18 cellular contexts compared by ENCODE assay signal in genomic region chr2:105376789-105377231, GRCh38. TPM values are rescaled to one million over a fixed set of nuclear protein-coding genes. Genes with fewer than 3 reads are reported as not detected.
DNase-seq lines count a peak whose midpoint lies in the region; ATAC-seq, FAIRE-seq and TF ChIP-seq lines count a peak whose summit lies in the region.
"Had no signal": no experiment of that assay in that cellular context is flagged by ENCODE, and none has a peak within 500 bp of the region (broad histone marks: within the 10 kb centered on the region; RNA-seq: fewer than 3 reads in every experiment).

No MANE protein-coding gene starts in this region.

- intact Hi-C loops in gastrocnemius medialis (cut with DNase I; ENCODE audit: low total_unique reads) = no loop called here

- no peak overlapping the region for H3K27ac Mint-ChIP-seq in astrocyte (ENCODE audit: unreplicated experiment)
- H3K27ac Mint-ChIP-seq: activated naive CD8-positive, alpha-beta T cell; dendritic cell treated with granulocyte-macrophage colony-stimulating factor and Interleukin-4, amounts not matched to agents 40 ng/mL and 50 ng/mL, for 4 days; naive thymus-derived CD4-positive, alpha-beta T cell had no signal

- H3K27me3 ChIP-seq in astrocyte (ENCODE audit: insufficient read depth, low read length) (no peaks in the 10 kb centered on the region), gastrocnemius medialis (no peaks in the 10 kb centered on the region)
- H3K27me3 ChIP-seq: sigmoid colon had no signal

- TF ChIP-seq CTCF in astrocyte (IDR thresholded peaks at IDR 0.05; ENCODE audit: insufficient read depth, low read depth, low read length) (no peak), foreskin fibroblast (IDR thresholded peaks at IDR 0.05; ENCODE audit: low read depth, low read length) (no peak), gastrocnemius medialis (IDR thresholded peaks at IDR 0.05 in 4 of 5, conservative IDR thresholded peaks at IDR 0.05 in 1 of 5) (no peak)

- peak overlapping the region; percentile 50 for H3K4me2 ChIP-seq in astrocyte (ENCODE audit: low read length)

- H3K27me3 Mint-ChIP-seq in astrocyte (ENCODE audit: low read depth, unreplicated experiment) = no peaks in the 10 kb centered on the region
- H3K27me3 Mint-ChIP-seq: activated naive CD8-positive, alpha-beta T cell had no signal

- in situ Hi-C loops in gastrocnemius medialis (cut with MboI; ENCODE audit: low sequenced_read_pairs in 4 of 4) (no loop called here), KBM-7 (cut with MboI; ENCODE audit: low pct_unique_long_range_greater_than_20kb, low sequenced_read_pairs) (no loop called here)

- H3K9me3 ChIP-seq in astrocyte (ENCODE audit: insufficient read depth, low read depth, low read length) (no peaks in the 10 kb centered on the region), gastrocnemius medialis (no peaks in the 10 kb centered on the region)
- H3K9me3 ChIP-seq: sigmoid colon had no signal

- H3K36me3 ChIP-seq in astrocyte (ENCODE audit: insufficient read depth, low read length) (peaks cover 71% of the 10 kb centered on the region), gastrocnemius medialis (no peaks in the 10 kb centered on the region)

- H3K4me1 ChIP-seq in astrocyte (ENCODE audit: insufficient read depth, low read length) (peaks cover 72% of the 10 kb centered on the region), gastrocnemius medialis (peaks cover 86 to 96% of the 10 kb centered on the region in 2 donors)

- H3K4me3 ChIP-seq in astrocyte (ENCODE audit: insufficient read depth, low read depth, low read length) (no peak overlapping the region), foreskin fibroblast (ENCODE audit: low read depth in 1 of 2, low read length in 2 of 2) (no peak overlapping the region), gastrocnemius medialis (no peak overlapping the region)
- H3K4me3 ChIP-seq: sigmoid colon had no signal

- H4K20me1 ChIP-seq in astrocyte (ENCODE audit: insufficient read depth, low read length) = peaks cover 99% of the 10 kb centered on the region

- peaks cover 91% of the 10 kb centered on the region for H3K79me2 ChIP-seq in astrocyte (ENCODE audit: insufficient read depth, low read length)

- H3K4me3 Mint-ChIP-seq in astrocyte (ENCODE audit: unreplicated experiment) = no peak overlapping the region
- H3K4me3 Mint-ChIP-seq: activated naive CD8-positive, alpha-beta T cell; dendritic cell treated with granulocyte-macrophage colony-stimulating factor and Interleukin-4, amounts not matched to agents 40 ng/mL and 50 ng/mL, for 4 days; naive thymus-derived CD4-positive, alpha-beta T cell had no signal

- FAIRE-seq in astrocyte (lab: Jason Lieb, UNC) = no peak
- FAIRE-seq: GM12892, HepG2 had no signal

- ATAC-seq in gastrocnemius medialis (no peak), HG03095 (IDR thresholded peaks at IDR 0.05; ENCODE audit: unreplicated experiment) (no peak)
- ATAC-seq: HepG2; naive thymus-derived CD4-positive, alpha-beta T cell had no signal

- peaks cover 61% of the 10 kb centered on the region for H3K36me3 Mint-ChIP-seq in astrocyte (ENCODE audit: low read depth, unreplicated experiment)
- H3K36me3 Mint-ChIP-seq: activated naive CD8-positive, alpha-beta T cell had no signal

- H3K27ac ChIP-seq in astrocyte (ENCODE audit: low read depth, low read length) = peak overlapping the region; percentile 66
- peak overlapping the region; percentile 57 to 79 (median 72) for H3K27ac ChIP-seq in gastrocnemius medialis

- DNase-seq in HS-27A (ENCODE audit: low read depth) (peak; percentile 72), astrocyte (ENCODE audit: low read depth) (peak; percentile 92), foreskin fibroblast (peak; percentile 57), gastrocnemius medialis (no peak), iPS-NIHi7 (ENCODE audit: extremely low spot score) (no peak), putamen (ENCODE audit: low spot score) (no peak), KBM-7 (no peak)
- DNase-seq: activated CD4-positive, CD25-positive, alpha-beta regulatory T cell treated with anti-CD3 and anti-CD28 coated beads, Interleukin-2, amount 50 U/mL, for 72 hours; naive thymus-derived CD4-positive, alpha-beta T cell; NCI-H1105 treated with DMSO at 0.1 percent for 48 hours; NCI-H446 treated with DMSO at 0.1 percent for 48 hours; sigmoid colon had no signal

- peaks cover 45% of the 10 kb centered on the region for H3K4me1 Mint-ChIP-seq in astrocyte (ENCODE audit: low read depth, unreplicated experiment)

- H3K9me3 Mint-ChIP-seq in astrocyte (ENCODE audit: unreplicated experiment) = no peaks in the 10 kb centered on the region
- H3K9me3 Mint-ChIP-seq: dendritic cell treated with granulocyte-macrophage colony-stimulating factor and Interleukin-4, amounts not matched to agents 40 ng/mL and 50 ng/mL, for 4 days; naive thymus-derived CD4-positive, alpha-beta T cell had no signal

- peak overlapping the region; percentile 2 for H3K9ac ChIP-seq in astrocyte (ENCODE audit: low read length)

- no peak for TF ChIP-seq POLR2A in gastrocnemius medialis (IDR thresholded peaks at IDR 0.05)

- H2AFZ ChIP-seq in astrocyte (ENCODE audit: low read depth, low read length) = no peak overlapping the region

RNA-seq across cellular contexts. Expression of gene FHL2, which starts 22.0 kb away (rescaled TPM):
- total RNA-seq in astrocyte (104 and 115 TPM in 2 replicates), gastrocnemius medialis (10 to 100 TPM; 14.9 to 31.8 (median 21.4) TPM)
- total RNA-seq: OCI-LY7 had no signal

RNA-seq across cellular contexts. Expression of gene C2orf49, which starts 39.5 kb away (rescaled TPM):
- total RNA-seq in astrocyte (21.6 and 22.6 TPM in 2 replicates), gastrocnemius medialis (10 to 100 TPM; 12.8 to 26.7 (median 18.6) TPM)

RNA-seq across cellular contexts. Expression of gene TGFBRAP1, which starts 47.3 kb away (rescaled TPM):
- 25.1 and 26.1 TPM in 2 replicates for total RNA-seq in astrocyte
- 10 to 100 TPM; 19.7 to 28.9 (median 20.3) TPM for total RNA-seq in gastrocnemius medialis

Comparison
In these comparisons a context has a peak if more than half of its experiments do, and no peak if none do; other contexts are left out.
1. DNase-seq: peak in HS-27A (single experiment), astrocyte (single experiment) and foreskin fibroblast (2 of 2); none in gastrocnemius medialis (0 of 2), iPS-NIHi7 (single experiment), putamen (single experiment) and KBM-7 (single experiment).